In genomic region chr6:73461537-73462350, GRCh38 we compare ENCODE assay signal across 8 cellular contexts. TPM values are rescaled to one million over a fixed set of nuclear protein-coding genes. Genes with fewer than 3 reads are reported as not detected.
DNase-seq lines count a peak whose midpoint lies in the region; ATAC-seq and TF ChIP-seq lines count a peak whose summit lies in the region.

A gene with protein sequence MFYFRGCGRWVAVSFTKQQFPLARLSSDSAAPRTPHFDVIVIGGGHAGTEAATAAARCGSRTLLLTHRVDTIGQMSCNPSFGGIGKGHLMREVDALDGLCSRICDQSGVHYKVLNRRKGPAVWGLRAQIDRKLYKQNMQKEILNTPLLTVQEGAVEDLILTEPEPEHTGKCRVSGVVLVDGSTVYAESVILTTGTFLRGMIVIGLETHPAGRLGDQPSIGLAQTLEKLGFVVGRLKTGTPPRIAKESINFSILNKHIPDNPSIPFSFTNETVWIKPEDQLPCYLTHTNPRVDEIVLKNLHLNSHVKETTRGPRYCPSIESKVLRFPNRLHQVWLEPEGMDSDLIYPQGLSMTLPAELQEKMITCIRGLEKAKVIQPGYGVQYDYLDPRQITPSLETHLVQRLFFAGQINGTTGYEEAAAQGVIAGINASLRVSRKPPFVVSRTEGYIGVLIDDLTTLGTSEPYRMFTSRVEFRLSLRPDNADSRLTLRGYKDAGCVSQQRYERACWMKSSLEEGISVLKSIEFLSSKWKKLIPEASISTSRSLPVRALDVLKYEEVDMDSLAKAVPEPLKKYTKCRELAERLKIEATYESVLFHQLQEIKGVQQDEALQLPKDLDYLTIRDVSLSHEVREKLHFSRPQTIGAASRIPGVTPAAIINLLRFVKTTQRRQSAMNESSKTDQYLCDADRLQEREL (plus strand): TSS chr6:73461737. CDS start chr6:73461855, 118 bp downstream.

- H2AFZ ChIP-seq in GM23248 (peak within 1 kb of the TSS; percentile 91), fibroblast of lung (ENCODE audit: low read length) (peak within 1 kb of the TSS; percentile 97)

- H3F3A ChIP-seq in DOHH2 (ENCODE audit: control insufficient read depth, insufficient read depth) (peaks cover 14% of the 10 kb centered on the region), GM23248 (ENCODE audit: insufficient read depth) (peaks cover 7% of the 10 kb centered on the region; the same call in 1 of the 2 replicates)

- H3K36me3 Mint-ChIP-seq in activated T-helper 17 cell treated with anti-CD3 and anti-CD28 coated beads, Interleukin-2, amount 50 U/mL, for 72 hours (ENCODE audit: low read depth), result peaks cover 46% of the 10 kb centered on the region
- H3K36me3 Mint-ChIP-seq in natural killer cell, result peaks cover 7% of the 10 kb centered on the region

- DNase-seq in GM23248 (peak; percentile 99), Kasumi-1 (lab: John Stamatoyannopoulos, UW) (peak; percentile 93 to 95), RWPE1 (ENCODE audit: low spot score) (peak; percentile 90), fibroblast of lung (ENCODE audit: low read depth in 2 of 2) (peak; percentile 89 to 95), natural killer cell (peak; percentile 79)
- peak; percentile 82 for DNase-seq in stimulated activated naive CD4-positive, alpha-beta T cell treated with Interleukin-2 at 50 U/mL for 16 hours (lab: John Stamatoyannopoulos, UW)

- H3K9me2 ChIP-seq in DOHH2 (replicated peaks; ENCODE audit: control insufficient read depth, low read length), result no peaks in the 10 kb centered on the region
- H3K9me2 ChIP-seq in GM23248 (ENCODE audit: insufficient read depth), result no peaks in the 10 kb centered on the region

- H3K36me3 ChIP-seq in DOHH2 (ENCODE audit: control insufficient read depth, low read length) (peaks cover 39% of the 10 kb centered on the region), GM23248 (ENCODE audit: low read depth) (no peaks in the 10 kb centered on the region), fibroblast of lung (ENCODE audit: control insufficient read depth, insufficient read depth, low read length) (no peaks in the 10 kb centered on the region)

- TF ChIP-seq CTCF in DOHH2 (IDR thresholded peaks at IDR 0.05; ENCODE audit: low read depth, low read length, poor library complexity, severe bottlenecking) (no peak), RWPE1 (conservative IDR thresholded peaks at IDR 0.05; ENCODE audit: low read depth) (no peak), fibroblast of lung (conservative IDR thresholded peaks at IDR 0.05 in 1 of 2, IDR thresholded peaks at IDR 0.05 in 1 of 2; ENCODE audit: low read depth in 1 of 2, low read length in 2 of 2) (no peak), natural killer cell (IDR thresholded peaks at IDR 0.05) (no peak)

- in situ Hi-C loops in GM23248 (cut with MboI), result no loop called here

- ATAC-seq in activated T-helper 17 cell treated with anti-CD3 and anti-CD28 coated beads, Interleukin-2, amount 50 U/mL, for 72 hours (replicated peaks), result peak; percentile 97
- ATAC-seq in natural killer cell, result peak; percentile 91 to 96 (median 92)

- H3K9me3 Mint-ChIP-seq in activated T-helper 17 cell treated with anti-CD3 and anti-CD28 coated beads, Interleukin-2, amount 50 U/mL, for 72 hours, result no peaks in the 10 kb centered on the region
- no peaks in the 10 kb centered on the region for H3K9me3 Mint-ChIP-seq in natural killer cell

- intact Hi-C loops in natural killer cell (cut with micrococcal nuclease), result loop anchor here (1.0 to 5.0 kb wide), 3 partner anchors 39 to 126 kb away; partner anchors contain the start of gene EEF1A1

- peaks cover 27% of the 10 kb centered on the region for H3K4me1 ChIP-seq in DOHH2 (ENCODE audit: control insufficient read depth, low read length)
- H3K4me1 ChIP-seq in GM23248 (ENCODE audit: insufficient read depth), result peaks cover 12% of the 10 kb centered on the region; the same call in 1 of the 2 replicates
- no peaks in the 10 kb centered on the region for H3K4me1 ChIP-seq in fibroblast of lung (ENCODE audit: control insufficient read depth, extremely low read depth, insufficient read depth, low read length)

- H3K27me3 Mint-ChIP-seq in activated T-helper 17 cell treated with anti-CD3 and anti-CD28 coated beads, Interleukin-2, amount 50 U/mL, for 72 hours, result no peaks in the 10 kb centered on the region
- H3K27me3 Mint-ChIP-seq in natural killer cell (ENCODE audit: low read depth in 2 of 2), result no peaks in the 10 kb centered on the region

- peak within 1 kb of the TSS; percentile 100 for H3K4me3 ChIP-seq in DOHH2 (ENCODE audit: low read length)
- peak within 1 kb of the TSS; percentile 83 for H3K4me3 ChIP-seq in GM23248
- H3K4me3 ChIP-seq in fibroblast of lung (replicated peaks in 1 of 4; ENCODE audit: control extremely low read depth in 1 of 4, insufficient read depth in 1 of 4, low read depth in 3 of 4, low read length in 4 of 4), result peak within 1 kb of the TSS; percentile 86 to 99 (median 90)

- H4K20me1 ChIP-seq in DOHH2 (ENCODE audit: control insufficient read depth, insufficient read depth, low read depth, low read length) (no peaks in the 10 kb centered on the region), GM23248 (ENCODE audit: insufficient read depth) (no peaks in the 10 kb centered on the region), fibroblast of lung (ENCODE audit: control insufficient read depth, extremely low read depth, insufficient read depth, low read length) (no peaks in the 10 kb centered on the region)

- peak within 1 kb of the TSS; percentile 83 for H3K4me3 Mint-ChIP-seq in activated T-helper 17 cell treated with anti-CD3 and anti-CD28 coated beads, Interleukin-2, amount 50 U/mL, for 72 hours
- H3K4me3 Mint-ChIP-seq in natural killer cell, result peak within 1 kb of the TSS; percentile 98

- WGBS in GM23248 (ENCODE audit: low coverage in 1 of 2, low lambda C conversion rate in 2 of 2, missing lambda C conversion rate in 2 of 2), 2 experiments, result 1% methylated on average over 55 of the region's 55 CpGs

- H3K79me2 ChIP-seq in DOHH2 (ENCODE audit: control insufficient read depth, low read length), result peaks cover 54% of the 10 kb centered on the region
- H3K79me2 ChIP-seq in GM23248 (ENCODE audit: insufficient read depth), result peaks cover 46% of the 10 kb centered on the region
- peaks cover 33% of the 10 kb centered on the region for H3K79me2 ChIP-seq in fibroblast of lung (ENCODE audit: control insufficient read depth, insufficient read depth, low read length)

- H3K4me1 Mint-ChIP-seq in activated T-helper 17 cell treated with anti-CD3 and anti-CD28 coated beads, Interleukin-2, amount 50 U/mL, for 72 hours, result peaks cover 16% of the 10 kb centered on the region
- H3K4me1 Mint-ChIP-seq in natural killer cell, result peaks cover 25 to 26% of the 10 kb centered on the region in 2 donors

- peak within 1 kb of the TSS; percentile 93 for H3K9ac ChIP-seq in GM23248
- H3K9ac ChIP-seq in fibroblast of lung (ENCODE audit: insufficient read depth, low read length), result peak within 1 kb of the TSS; percentile 94

- H3K4me2 ChIP-seq in DOHH2 (ENCODE audit: low read length) (peak within 1 kb of the TSS; percentile 83), GM23248 (ENCODE audit: unreplicated experiment) (peak within 1 kb of the TSS; percentile 98), fibroblast of lung (ENCODE audit: extremely low read depth, insufficient read depth, low read length) (peak within 1 kb of the TSS; percentile 77)

- H3K27ac Mint-ChIP-seq in activated T-helper 17 cell treated with anti-CD3 and anti-CD28 coated beads, Interleukin-2, amount 50 U/mL, for 72 hours, result peak within 1 kb of the TSS; percentile 86
- H3K27ac Mint-ChIP-seq in natural killer cell, result peak within 1 kb of the TSS; percentile 98 to 99

- H3K9me3 ChIP-seq in DOHH2 (ENCODE audit: control insufficient read depth, insufficient read depth, low read length), result no peaks in the 10 kb centered on the region
- H3K9me3 ChIP-seq in GM23248 (ENCODE audit: low read depth), result no peaks in the 10 kb centered on the region
- no peaks in the 10 kb centered on the region for H3K9me3 ChIP-seq in fibroblast of lung (ENCODE audit: control insufficient read depth, insufficient read depth, low read depth, low read length)

- POLR2A ChIA-PET in RWPE1 (lab: Yijun Ruan, JAX; ENCODE audit: low non-redundant PET), result interaction anchor here (0.6 to 1.7 kb wide), 3 partner anchors 10 to 67 kb away, joined by 4 to 12 read pairs (median 4); partner anchors contain the start of genes CGAS and DDX43

- no peaks in the 10 kb centered on the region for H3K27me3 ChIP-seq in DOHH2 (ENCODE audit: control insufficient read depth, low read length)
- no peaks in the 10 kb centered on the region for H3K27me3 ChIP-seq in GM23248 (replicated peaks; ENCODE audit: insufficient read depth)
- H3K27me3 ChIP-seq in fibroblast of lung (ENCODE audit: control insufficient read depth, insufficient read depth, low read length), result no peaks in the 10 kb centered on the region

- peak within 1 kb of the TSS; percentile 99 for H3K27ac ChIP-seq in DOHH2 (ENCODE audit: low read depth, low read length)
- H3K27ac ChIP-seq in GM23248, result peak within 1 kb of the TSS; percentile 93
- peak within 1 kb of the TSS; percentile 99 for H3K27ac ChIP-seq in RWPE1
- peak within 1 kb of the TSS; percentile 92 for H3K27ac ChIP-seq in fibroblast of lung (ENCODE audit: insufficient read depth, low read length)

- CTCF ChIA-PET in RWPE1 (lab: Yijun Ruan, JAX), result interaction anchor here (0.7 to 0.9 kb wide), 2 partner anchors 16 to 18 kb away, joined by 3 read pairs; no protein-coding TSS in a partner anchor

RNA-seq across cellular contexts. Expression of the gene that starts here (rescaled TPM):
- 22.9 and 28.9 TPM in 2 replicates for total RNA-seq in GM23248 (2014; rRNA removed; shearing (Covaris generic))
- polyA plus RNA-seq in GM23248 (2016; fragmentation: Nextera tagmentation; extraction: Ambion mirVana), result 21.8 and 23.0 TPM in 2 replicates
- total RNA-seq in activated T-helper 17 cell treated with anti-CD3 and anti-CD28 coated beads, Interleukin-2, amount 50 U/mL, for 72 hours, result 10 to 100 TPM; 46.8 to 57.7 TPM
- total RNA-seq in fibroblast of lung, result 47.3 and 52.4 TPM in 2 replicates
- 21.5 and 24.2 TPM in 2 replicates for polyA plus RNA-seq in fibroblast of lung
- polyA plus RNA-seq in fibroblast of lung (2012), result 13.8 and 15.5 TPM in 2 replicates
- 24.5 and 25.1 TPM in 2 replicates for polyA minus RNA-seq in fibroblast of lung (ENCODE audit: low replicate concordance)
- 10 to 100 TPM; 37.8 to 46.1 (median 41.3) TPM for total RNA-seq in natural killer cell

Comparison
In these comparisons a context has a peak if more than half of its experiments do, and no peak if none do; other contexts are left out.
1. Peak in every context shown above with its lines: DNase-seq, ATAC-seq, H3K4me3 ChIP-seq and H3K27ac ChIP-seq.